1 cellular context compared by ENCODE assay signal in genomic region chr1:179296356-179296755, GRCh38.
TF ChIP-seq lines count a peak whose summit lies in the region.

No MANE protein-coding gene starts in this region.

TF ChIP-seq in H1, 55 proteins besides CTCF, POLR2A, EP300 and RAD21:
- TF ChIP-seq SP1 (IDR thresholded peaks at IDR 0.05; ENCODE audit: low read depth, low read length) = 0 out of 2 replicates have a peak, but pooled peaks have one; percentile 24
- TF ChIP-seq ATF2 (IDR thresholded peaks at IDR 0.05; ENCODE audit: low read length) = no peak
TF ChIP-seq in H1: peak in this region for 1.
